Comparison of ENCODE assay signal across 36 cellular contexts in the genomic region with DNA sequence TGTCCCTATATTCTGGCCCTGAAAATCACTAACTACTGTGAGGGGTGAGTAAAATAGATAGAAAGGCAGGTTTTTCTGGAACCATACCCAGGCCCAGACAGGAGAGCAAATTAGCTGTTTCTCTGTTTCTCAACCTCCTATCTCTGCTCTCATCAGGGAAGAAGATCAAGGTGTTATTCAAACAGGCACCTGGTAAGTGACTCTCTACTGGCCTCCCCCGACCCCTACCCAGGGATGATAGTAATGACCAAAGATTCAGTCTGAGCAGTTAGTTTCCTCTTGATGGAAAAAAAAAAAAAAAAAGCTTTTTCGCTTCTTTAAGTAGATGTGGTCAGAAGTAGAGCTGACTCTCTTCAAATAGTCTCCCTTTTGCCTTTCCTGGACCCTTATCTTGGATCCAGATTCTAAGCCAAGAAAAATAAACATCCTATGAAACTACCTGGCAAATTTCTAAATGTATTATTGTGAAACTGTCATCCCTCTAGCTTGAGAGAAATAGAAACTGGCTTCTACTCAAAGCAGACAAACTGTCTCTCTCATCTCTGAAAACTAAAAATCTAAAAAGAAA. TPM values are rescaled to one million over a fixed set of nuclear protein-coding genes. Genes with fewer than 3 reads are reported as not detected.
"Had no signal": no experiment of that assay in that cellular context is flagged by ENCODE, and none has a peak within 500 bp of the region (broad histone marks: within the 10 kb centered on the region; RNA-seq: fewer than 3 reads in every experiment).

No MANE protein-coding gene starts in this region.

- DNase-seq: activated B cell treated with CpG ODN at 0.5 μM for 24 hours; activated CD4-positive, alpha-beta memory T cell treated with anti-CD3 and anti-CD28 coated beads, Interleukin-2, amount 10 ng/mL, durations not matched to agents 7 days and 5 days; activated CD4-positive, alpha-beta T cell treated with anti-CD3 and anti-CD28 coated beads for 4 hours; activated CD4-positive, CD25-positive, alpha-beta regulatory T cell treated with anti-CD3 and anti-CD28 coated beads, Interleukin-2, amount 50 U/mL, for 72 hours; activated CD8-positive, alpha-beta memory T cell treated with anti-CD3 and anti-CD28 coated beads for 24 hours; activated CD8-positive, alpha-beta memory T cell treated with anti-CD3 and anti-CD28 coated beads, Interleukin-2, amount 10 ng/mL, durations not matched to agents 7 days and 5 days; activated CD8-positive, alpha-beta memory T cell treated with anti-CD3 and anti-CD28 coated beads, Interleukin-2, amount 50 U/mL, for 48 hours; activated effector memory CD4-positive, alpha-beta T cell treated with Interleukin-2 at 50 U/mL for 16 hours; activated naive CD4-positive, alpha-beta T cell treated with anti-CD3 and anti-CD28 coated beads, Interleukin-2, amount 10 ng/mL, durations not matched to agents 7 days and 5 days; activated naive CD8-positive, alpha-beta T cell treated with anti-CD3 and anti-CD28 coated beads, Interleukin-2, amount 50 U/mL, for 24 hours; activated T-cell treated with anti-CD3 and anti-CD28 coated beads, Interleukin-2, amount 50 U/mL, for 48 hours; anterior cingulate cortex; brain microvascular endothelial cell; MG63; NCI-H1048; NCI-H1417; NCI-H146; NCI-H187; NCI-H2029 treated with DMSO at 0.1 percent for 48 hours; NCI-H2107; NCI-H2171; NCI-H510A; NCI-H526; NCI-H748 treated with DMSO at 0.1 percent for 48 hours; NK-92 treated with Interleukin-12 subunit alpha and Interleukin-12 subunit beta, amount 100 ng/mL, for 24 hours; SHP77; SJCRH30; T1000 had no signal

- H3K27me3 Mint-ChIP-seq: activated B cell treated with CpG ODN at 0.5 μM for 24 hours; activated CD4-positive, alpha-beta memory T cell treated with anti-CD3 and anti-CD28 coated beads, Interleukin-2, amount 10 ng/mL, durations not matched to agents 7 days and 5 days; activated CD8-positive, alpha-beta memory T cell treated with anti-CD3 and anti-CD28 coated beads, Interleukin-2, amount 10 ng/mL, durations not matched to agents 7 days and 5 days; activated naive CD4-positive, alpha-beta T cell treated with anti-CD3 and anti-CD28 coated beads, Interleukin-2, amount 10 ng/mL, durations not matched to agents 7 days and 5 days; activated naive CD8-positive, alpha-beta T cell; activated naive CD8-positive, alpha-beta T cell treated with anti-CD3 and anti-CD28 coated beads, Interleukin-2, amount 50 U/mL, for 24 hours; central memory CD8-positive, alpha-beta T cell had no signal

- H3K4me1 Mint-ChIP-seq: activated B cell treated with CpG ODN at 0.5 μM for 24 hours; activated CD4-positive, alpha-beta memory T cell treated with anti-CD3 and anti-CD28 coated beads, Interleukin-2, amount 10 ng/mL, durations not matched to agents 7 days and 5 days; activated CD8-positive, alpha-beta memory T cell treated with anti-CD3 and anti-CD28 coated beads, Interleukin-2, amount 10 ng/mL, durations not matched to agents 7 days and 5 days; activated naive CD4-positive, alpha-beta T cell treated with anti-CD3 and anti-CD28 coated beads, Interleukin-2, amount 10 ng/mL, durations not matched to agents 7 days and 5 days; activated naive CD8-positive, alpha-beta T cell treated with anti-CD3 and anti-CD28 coated beads, Interleukin-2, amount 50 U/mL, for 24 hours; central memory CD8-positive, alpha-beta T cell had no signal

- H3K27me3 ChIP-seq: brain microvascular endothelial cell, cardiac muscle cell, MG63, SJCRH30 had no signal

- ATAC-seq: activated CD8-positive, alpha-beta memory T cell treated with anti-CD3 and anti-CD28 coated beads, Interleukin-2, amount 10 ng/mL, durations not matched to agents 7 days and 5 days; activated naive CD8-positive, alpha-beta T cell treated with anti-CD3 and anti-CD28 coated beads, Interleukin-2, amount 50 U/mL, for 24 hours had no signal

- H3K27ac Mint-ChIP-seq: activated B cell treated with CpG ODN at 0.5 μM for 24 hours; activated CD4-positive, alpha-beta memory T cell treated with anti-CD3 and anti-CD28 coated beads, Interleukin-2, amount 10 ng/mL, durations not matched to agents 7 days and 5 days; activated CD8-positive, alpha-beta memory T cell treated with anti-CD3 and anti-CD28 coated beads, Interleukin-2, amount 10 ng/mL, durations not matched to agents 7 days and 5 days; activated naive CD4-positive, alpha-beta T cell treated with anti-CD3 and anti-CD28 coated beads, Interleukin-2, amount 10 ng/mL, durations not matched to agents 7 days and 5 days; activated naive CD8-positive, alpha-beta T cell; activated naive CD8-positive, alpha-beta T cell treated with anti-CD3 and anti-CD28 coated beads, Interleukin-2, amount 50 U/mL, for 24 hours had no signal

- H3K9me3 ChIP-seq: MG63, SJCRH30 had no signal

- H3K27ac ChIP-seq: brain microvascular endothelial cell, cardiac muscle cell, SJCRH30, SK-N-MC had no signal

- H3K36me3 Mint-ChIP-seq: activated CD8-positive, alpha-beta memory T cell treated with anti-CD3 and anti-CD28 coated beads, Interleukin-2, amount 10 ng/mL, durations not matched to agents 7 days and 5 days; activated naive CD4-positive, alpha-beta T cell treated with anti-CD3 and anti-CD28 coated beads, Interleukin-2, amount 10 ng/mL, durations not matched to agents 7 days and 5 days; activated naive CD8-positive, alpha-beta T cell had no signal

- H3K4me3 Mint-ChIP-seq: activated B cell treated with CpG ODN at 0.5 μM for 24 hours; activated CD4-positive, alpha-beta memory T cell treated with anti-CD3 and anti-CD28 coated beads, Interleukin-2, amount 10 ng/mL, durations not matched to agents 7 days and 5 days; activated CD8-positive, alpha-beta memory T cell treated with anti-CD3 and anti-CD28 coated beads, Interleukin-2, amount 10 ng/mL, durations not matched to agents 7 days and 5 days; activated naive CD4-positive, alpha-beta T cell treated with anti-CD3 and anti-CD28 coated beads, Interleukin-2, amount 10 ng/mL, durations not matched to agents 7 days and 5 days; activated naive CD8-positive, alpha-beta T cell; activated naive CD8-positive, alpha-beta T cell treated with anti-CD3 and anti-CD28 coated beads, Interleukin-2, amount 50 U/mL, for 24 hours; central memory CD8-positive, alpha-beta T cell had no signal

- H3K4me1 ChIP-seq: SJCRH30 had no signal

- H3K4me3 ChIP-seq: cardiac muscle cell, MG63, SJCRH30, SK-N-MC had no signal

- H3K36me3 ChIP-seq: brain microvascular endothelial cell, cardiac muscle cell, MG63, SJCRH30 had no signal

- H3K9me3 Mint-ChIP-seq: activated B cell treated with CpG ODN at 0.5 μM for 24 hours had no signal

RNA-seq across cellular contexts. Expression of gene LRRC4C, which starts 9.9 kb away (rescaled TPM):
- total RNA-seq: activated B cell treated with CpG ODN at 0.5 μM for 24 hours; activated CD4-positive, alpha-beta memory T cell treated with anti-CD3 and anti-CD28 coated beads, Interleukin-2, amount 10 ng/mL, durations not matched to agents 7 days and 5 days; activated CD8-positive, alpha-beta memory T cell treated with anti-CD3 and anti-CD28 coated beads, Interleukin-2, amount 10 ng/mL, durations not matched to agents 7 days and 5 days; OCI-LY7; RPMI7951; T-helper 1 cell treated with Interleukin-12 subunit alpha and Interleukin-12 subunit beta and Interleukin-4 antibody, amounts not matched to agents 30 ng/mL and 1 ng/mL, for 36 hours; T-helper 2 cell treated with Interferon-gamma antibody and Interleukin-4, amounts not matched to agents 100 ng/mL and 5 ng/mL, for 36 hours had no signal
